ENCODE assay signal across 15 cellular contexts in the genomic region with DNA sequence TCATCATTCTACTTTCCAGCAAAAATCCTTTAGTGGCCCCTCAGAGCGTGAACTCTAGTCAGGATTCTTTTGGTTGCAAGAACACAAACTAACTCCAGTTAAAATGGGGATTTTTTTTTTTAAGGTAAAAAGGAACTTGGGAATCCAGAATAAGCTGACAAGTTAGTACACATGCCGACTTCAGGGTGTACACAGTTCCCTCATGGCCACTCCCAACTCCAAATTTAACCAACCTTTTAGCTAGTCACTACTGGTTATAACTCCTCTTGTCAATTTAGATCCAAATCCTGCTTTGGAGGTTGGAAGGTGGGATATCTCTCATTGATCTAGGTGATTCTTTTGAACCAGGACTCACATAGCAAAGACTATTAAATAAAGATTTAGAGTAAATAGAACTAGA. TPM values are rescaled to one million over a fixed set of nuclear protein-coding genes. Genes with fewer than 3 reads are reported as not detected.
DNase-seq lines count a peak whose midpoint lies in the region; ATAC-seq and TF ChIP-seq lines count a peak whose summit lies in the region.
"Had no signal": no experiment of that assay in that cellular context is flagged by ENCODE, and none has a peak within 500 bp of the region (broad histone marks: within the 10 kb centered on the region; RNA-seq: fewer than 3 reads in every experiment).

No MANE protein-coding gene starts in this region.

- H3K4me3 Mint-ChIP-seq in endodermal cell = no peak overlapping the region
- H3K4me3 Mint-ChIP-seq: CD4-positive, alpha-beta memory T cell had no signal

- peak overlapping the region; percentile 52 for H3K4me2 ChIP-seq in Loucy (ENCODE audit: low read depth, low read length, poor library complexity, severe bottlenecking)

- no peaks in the 10 kb centered on the region for H3K9me3 Mint-ChIP-seq in endodermal cell
- H3K9me3 Mint-ChIP-seq: CD4-positive, alpha-beta memory T cell had no signal

- intact Hi-C loops in psoas muscle (cut with DNase I) = no loop called here

- H3K27ac ChIP-seq in foreskin keratinocyte (peak overlapping the region; percentile 1), endodermal cell (ENCODE audit: low read depth, low read length) (no peak overlapping the region), psoas muscle (no peak overlapping the region)
- H3K27ac ChIP-seq: GM23248 had no signal

- no peaks in the 10 kb centered on the region for H3K9me2 ChIP-seq in Loucy (replicated peaks; ENCODE audit: low read depth, low read length)

- no peaks in the 10 kb centered on the region for H3K79me2 ChIP-seq in Loucy (ENCODE audit: insufficient read depth, low read length)

- H3K36me3 ChIP-seq in Loucy (ENCODE audit: insufficient read depth, low read length) (no peaks in the 10 kb centered on the region), endodermal cell (ENCODE audit: control insufficient read depth, insufficient read depth, low read length) (no peaks in the 10 kb centered on the region), psoas muscle (ENCODE audit: insufficient read depth in 1 of 2, low read depth in 1 of 2) (no peaks in the 10 kb centered on the region)

- H3K36me3 Mint-ChIP-seq in endodermal cell (ENCODE audit: low read depth) = no peaks in the 10 kb centered on the region

- H3K27ac Mint-ChIP-seq in endodermal cell = no peak overlapping the region
- H3K27ac Mint-ChIP-seq: CD4-positive, alpha-beta memory T cell had no signal

- H4K20me1 ChIP-seq in Loucy (ENCODE audit: insufficient read depth, low read length, poor library complexity, severe bottlenecking) = no peaks in the 10 kb centered on the region

- H3K27me3 Mint-ChIP-seq in endodermal cell (ENCODE audit: insufficient read depth) = peaks cover 3% of the 10 kb centered on the region
- H3K27me3 Mint-ChIP-seq: CD4-positive, alpha-beta memory T cell had no signal

- no peak overlapping the region for H3K9ac ChIP-seq in Loucy (ENCODE audit: low read depth, low read length, poor library complexity, severe bottlenecking)
- H3K9ac ChIP-seq in endodermal cell (ENCODE audit: extremely low read depth, low read length, poor library complexity, severe bottlenecking) = no peak overlapping the region
- H3K9ac ChIP-seq: GM23248 had no signal

- H3F3A ChIP-seq in Loucy (ENCODE audit: low read depth) = no peaks in the 10 kb centered on the region

- DNase-seq in epithelial cell of esophagus (ENCODE audit: low read depth) = peak; percentile 49
- peak in 1 of 2 donors; percentile 43 for DNase-seq in foreskin keratinocyte
- DNase-seq in endodermal cell = no peak
- DNase-seq in psoas muscle = no peak
- DNase-seq in NCI-H345 treated with DMSO at 0.1 percent for 48 hours (lab: John Stamatoyannopoulos, UW; ENCODE audit: unreplicated experiment) = no peak
- DNase-seq: C1 segment of cervical spinal cord, Calu3, COR-L47, DMS53, DMS79 treated with DMSO at 0.1 percent for 48 hours, GM23248, H7, HCEC 1CT had no signal

- 87% methylated on average over 2 of the region's 2 CpGs; no CpG with 5 or more reads in 1 of the 2 experiments for WGBS in endodermal cell (ENCODE audit: insufficient coverage in 1 of 2, insufficient read length in 1 of 2), 2 experiments
- 74 to 78% (median 76%) methylated on average over 2 of the region's 2 CpGs for WGBS in psoas muscle, 3 donors

- TF ChIP-seq CTCF in Loucy (conservative IDR thresholded peaks at IDR 0.05; ENCODE audit: low read length) (no peak), epithelial cell of esophagus (IDR thresholded peaks at IDR 0.05; ENCODE audit: insufficient read depth, low read depth, low read length, missing control alignments) (no peak), foreskin keratinocyte (conservative IDR thresholded peaks at IDR 0.05) (no peak), endodermal cell (conservative IDR thresholded peaks at IDR 0.05) (no peak), psoas muscle (IDR thresholded peaks at IDR 0.05) (no peak)

- H2AFZ ChIP-seq in Loucy (ENCODE audit: low read length) = peak overlapping the region; percentile 66
- H2AFZ ChIP-seq: GM23248 had no signal

- peaks cover 9% of the 10 kb centered on the region for H3K4me1 Mint-ChIP-seq in endodermal cell

- ATAC-seq in foreskin keratinocyte (no peak), psoas muscle (no peak)

- H3K4me1 ChIP-seq in Loucy (ENCODE audit: insufficient read depth, low read length, poor library complexity, severe bottlenecking) (peaks cover 14% of the 10 kb centered on the region), foreskin keratinocyte (peaks cover 14% of the 10 kb centered on the region), endodermal cell (ENCODE audit: control insufficient read depth, insufficient read depth, low read length) (no peaks in the 10 kb centered on the region), psoas muscle (no peaks in the 10 kb centered on the region)

- no peaks in the 10 kb centered on the region for H3K27me3 ChIP-seq in Loucy (ENCODE audit: insufficient read depth, low read length, poor library complexity, severe bottlenecking)
- H3K27me3 ChIP-seq in foreskin keratinocyte = no peaks in the 10 kb centered on the region
- no peaks in the 10 kb centered on the region for H3K27me3 ChIP-seq in endodermal cell (ENCODE audit: control insufficient read depth, insufficient read depth, low read length, poor library complexity, severe bottlenecking)
- H3K27me3 ChIP-seq in psoas muscle (ENCODE audit: insufficient read depth in 3 of 3, low read length in 2 of 3) = no peaks in the 10 kb centered on the region

- H3K9me3 ChIP-seq in Loucy (ENCODE audit: insufficient read depth, low read depth, low read length) (no peaks in the 10 kb centered on the region), endodermal cell (ENCODE audit: control insufficient read depth, low read length) (no peaks in the 10 kb centered on the region), psoas muscle (no peaks in the 10 kb centered on the region)

- H3K4me3 ChIP-seq in Loucy (ENCODE audit: low read length, poor library complexity, severe bottlenecking) (no peak overlapping the region), epithelial cell of esophagus (ENCODE audit: low read length) (no peak overlapping the region), endodermal cell (ENCODE audit: low read length) (no peak overlapping the region), psoas muscle (no peak overlapping the region)
- H3K4me3 ChIP-seq: GM23248 had no signal

RNA-seq across cellular contexts. Expression of gene PGAP1, which starts 5.0 kb away (rescaled TPM):
- total RNA-seq in foreskin keratinocyte (7.6 and 9.0 TPM in 2 replicates), endodermal cell (10 to 100 TPM; 39.2 to 43.6 TPM), psoas muscle (1 to 10 TPM; 2.2 to 5.2 (median 3.0) TPM)
- polyA plus RNA-seq in foreskin keratinocyte (0.84 and 0.90 TPM in 2 replicates), psoas muscle (1 to 10 TPM in 1 of 3 donors, under 1 TPM in 2; 0.57 to 1.6 (median 0.59) TPM)
- 43.2 TPM for polyA plus RNA-seq in endodermal cell (2013, experiment 1 of 2)
- 39.5 TPM for polyA plus RNA-seq in endodermal cell (2013, experiment 2 of 2)
